9 cellular contexts compared by ENCODE assay signal in the genomic region with DNA sequence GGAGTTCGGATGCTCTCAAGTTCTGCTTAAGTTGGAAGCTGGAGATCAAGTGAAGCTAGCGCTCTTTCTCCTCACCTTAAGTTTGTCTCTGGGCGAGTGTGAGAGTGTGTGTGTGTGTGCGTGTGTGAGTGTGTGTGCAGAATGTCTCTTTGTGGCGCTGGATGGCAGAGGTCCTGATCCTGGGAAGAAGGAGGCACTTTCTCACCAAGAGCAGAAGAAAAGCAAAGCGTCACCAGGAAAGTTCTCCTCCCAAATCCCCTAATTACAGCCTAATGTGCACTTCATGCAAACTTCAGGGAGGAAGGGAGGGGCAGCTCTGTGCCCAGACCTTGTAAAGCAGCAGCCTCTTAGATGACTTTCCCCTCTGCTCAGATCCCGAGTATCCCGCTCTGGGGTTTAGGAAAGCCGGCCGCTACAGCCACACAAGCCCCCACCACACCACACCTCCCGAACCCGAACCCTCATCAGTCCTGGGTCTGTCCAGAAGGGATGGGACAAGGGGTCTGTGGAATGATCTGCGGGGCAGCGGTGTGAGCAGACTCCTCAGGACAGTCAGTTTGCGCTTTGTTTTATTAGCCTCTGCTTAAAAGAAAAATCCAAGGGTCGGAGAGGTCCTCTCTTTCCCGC. TPM values are rescaled to one million over a fixed set of nuclear protein-coding genes. Genes with fewer than 3 reads are reported as not detected.
A peak's percentile ranks its signal among the peaks of the same experiment; 100 is the strongest.
DNase-seq lines count a peak whose midpoint lies in the region; ATAC-seq and TF ChIP-seq lines count a peak whose summit lies in the region.
"Had no signal": no experiment of that assay in that cellular context is flagged by ENCODE, and none has a peak within 500 bp of the region (broad histone marks: within the 10 kb centered on the region; RNA-seq: fewer than 3 reads in every experiment).

A gene (minus strand): TSS at position 51 of the 627 bp plus-strand sequence. CDS start 47,332 bp downstream, outside the sequence.

- H3K27ac ChIP-seq in AG04450 (ENCODE audit: low read depth, low read length) (no peak within 1 kb of the TSS), KMS-11 (no peak within 1 kb of the TSS)

- peak within 1 kb of the TSS; percentile 74 for H3K4me3 ChIP-seq in AG04450 (ENCODE audit: low read depth, low read length)
- no peak within 1 kb of the TSS for H3K4me3 ChIP-seq in KMS-11 (IDR thresholded peaks at IDR 0.05; ENCODE audit: insufficient read depth, low read depth, low read length)
- H3K4me3 ChIP-seq in endocrine pancreas (ENCODE audit: control insufficient read depth, insufficient read depth, low read length): peak within 1 kb of the TSS; percentile 30

- no peaks in the 10 kb centered on the region for H3K9me3 Mint-ChIP-seq in naive thymus-derived CD8-positive, alpha-beta T cell

- no peaks in the 10 kb centered on the region for H3K36me3 ChIP-seq in KMS-11 (ENCODE audit: insufficient read depth)
- H3K36me3 ChIP-seq in endocrine pancreas (ENCODE audit: control insufficient read depth, insufficient read depth, low read length): no peaks in the 10 kb centered on the region
- H3K36me3 ChIP-seq: Peyer's patch had no signal

- H3K4me1 Mint-ChIP-seq in naive thymus-derived CD8-positive, alpha-beta T cell: peaks cover 3 to 15% (median 11%) of the 10 kb centered on the region in 4 donors

- H3K9me3 ChIP-seq in AG04450 (ENCODE audit: control insufficient read depth, insufficient read depth, low read length) (no peaks in the 10 kb centered on the region), endocrine pancreas (ENCODE audit: control insufficient read depth, low read length) (no peaks in the 10 kb centered on the region)
- H3K9me3 ChIP-seq: Peyer's patch had no signal

- peak within 1 kb of the TSS; percentile 70; the same call in 1 of the 2 replicates for H3K4me2 ChIP-seq in KMS-11

- no peak within 1 kb of the TSS for H3K9ac ChIP-seq in KMS-11
- H3K9ac ChIP-seq in endocrine pancreas (ENCODE audit: control insufficient read depth, insufficient read depth, low read length): peak within 1 kb of the TSS; percentile 19

- H3K79me2 ChIP-seq in KMS-11 (ENCODE audit: insufficient read depth, low read depth): no peaks in the 10 kb centered on the region

- TF ChIP-seq CTCF in AG04450 (IDR thresholded peaks at IDR 0.05; ENCODE audit: low read depth, low read length) (no peak), KMS-11 (conservative IDR thresholded peaks at IDR 0.05; ENCODE audit: low read depth, low read length) (no peak)

- H2AFZ ChIP-seq in KMS-11 (ENCODE audit: low read depth): peak within 1 kb of the TSS; percentile 77; the same call in 1 of the 2 replicates

- POLR2A ChIA-PET in AG04450 (lab: Yijun Ruan, JAX): interaction anchor here (0.7 kb wide), 1 partner anchor 704 kb away, joined by 3 read pairs; no protein-coding TSS in a partner anchor
- POLR2A ChIA-PET in naive thymus-derived CD8-positive, alpha-beta T cell (lab: Charles Lee): no interaction called here

- no peak for ATAC-seq in naive thymus-derived CD8-positive, alpha-beta T cell
- ATAC-seq in GM18867 (IDR thresholded peaks at IDR 0.05; ENCODE audit: unreplicated experiment): no peak

- H3K27ac Mint-ChIP-seq in naive thymus-derived CD8-positive, alpha-beta T cell: peak within 1 kb of the TSS in 1 of 10 donors; percentile 80

- no peaks in the 10 kb centered on the region for H4K20me1 ChIP-seq in KMS-11 (ENCODE audit: insufficient read depth)

- H3K36me3 Mint-ChIP-seq in naive thymus-derived CD8-positive, alpha-beta T cell: no peaks in the 10 kb centered on the region

- H3K4me1 ChIP-seq in KMS-11 (ENCODE audit: low read depth, poor library complexity, severe bottlenecking) (peaks cover 5% of the 10 kb centered on the region), endocrine pancreas (ENCODE audit: control insufficient read depth, insufficient read depth, low read length) (no peaks in the 10 kb centered on the region)

- DNase-seq in AG04450 (ENCODE audit: low read depth, low spot score) (no peak), NCI-H2107 treated with DMSO at 0.1 percent for 48 hours (lab: John Stamatoyannopoulos, UW; ENCODE audit: unreplicated experiment) (no peak), NOMO-1 (lab: John Stamatoyannopoulos, UW; ENCODE audit: unreplicated experiment in 2 of 2) (no peak)
- no peak for DNase-seq in naive thymus-derived CD8-positive, alpha-beta T cell
- DNase-seq in stimulated activated CD4-positive, alpha-beta T cell treated with anti-CD3 and anti-CD28 coated beads, Interleukin-4, amount 100 ng/mL, for 24 hours: no peak
- DNase-seq: Peyer's patch had no signal

- CTCF ChIA-PET in AG04450 (lab: Charles Lee): interaction anchor here (0.6 to 2.3 kb wide), 12 partner anchors 9 to 1329 kb away, joined by 3 to 11 read pairs (median 4); no protein-coding TSS in a partner anchor

- H3K27me3 Mint-ChIP-seq in naive thymus-derived CD8-positive, alpha-beta T cell: peaks cover 24 to 50% (median 40%) of the 10 kb centered on the region in 5 donors

- H3K4me3 Mint-ChIP-seq in naive thymus-derived CD8-positive, alpha-beta T cell: peak within 1 kb of the TSS in 9 of 10 donors; percentile 12 to 83 (median 67)

- no peaks in the 10 kb centered on the region for H3K27me3 ChIP-seq in AG04450 (ENCODE audit: control insufficient read depth, insufficient read depth, low read length)
- H3K27me3 ChIP-seq in KMS-11 (ENCODE audit: insufficient read depth, low read depth): no peaks in the 10 kb centered on the region; the same call in 1 of the 2 replicates
- H3K27me3 ChIP-seq in endocrine pancreas (ENCODE audit: control insufficient read depth, insufficient read depth, low read length): peaks cover 6% of the 10 kb centered on the region
- H3K27me3 ChIP-seq: Peyer's patch had no signal

RNA-seq across cellular contexts. Expression of the gene that starts here (rescaled TPM):
- polyA plus RNA-seq in AG04450 (2011; rRNA removed): not detected in 2 replicates
- polyA minus RNA-seq in AG04450 (2011; rRNA and poly(A)+ RNA removed): not detected in 2 replicates
- not detected for total RNA-seq in naive thymus-derived CD8-positive, alpha-beta T cell
- polyA plus RNA-seq in naive thymus-derived CD8-positive, alpha-beta T cell: not detected
